In the genomic region with DNA sequence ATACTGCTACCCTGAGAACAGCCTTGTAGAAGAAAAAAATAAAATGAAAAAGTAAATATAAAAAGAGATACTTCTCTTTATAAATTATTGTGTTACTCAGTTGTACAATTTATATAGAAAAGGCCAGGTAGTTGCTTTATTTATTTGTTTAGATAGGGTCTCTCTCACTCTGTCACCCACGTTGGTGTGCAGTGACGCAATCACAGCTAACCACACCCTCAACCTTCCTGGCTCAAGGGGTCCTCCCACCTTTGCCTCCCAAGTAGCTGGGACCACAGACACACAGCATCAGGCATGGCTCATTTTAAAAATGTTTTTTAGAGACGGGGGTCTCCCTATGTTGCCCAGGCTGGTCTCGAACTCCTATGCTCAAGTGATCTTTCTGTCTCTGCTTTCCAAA, we compare ENCODE assay signal across 22 cellular contexts.
DNase-seq lines count a peak whose midpoint lies in the region; ATAC-seq, FAIRE-seq and TF ChIP-seq lines count a peak whose summit lies in the region.
"Had no signal": no experiment of that assay in that cellular context is flagged by ENCODE, and none has a peak within 500 bp of the region (broad histone marks: within the 10 kb centered on the region; RNA-seq: fewer than 3 reads in every experiment).

No MANE protein-coding gene starts in this region.

- H3K36me3 Mint-ChIP-seq in activated naive CD4-positive, alpha-beta T cell treated with anti-CD3 and anti-CD28 coated beads, Interleukin-2, amount 50 U/mL, for 24 hours: no peaks in the 10 kb centered on the region
- no peaks in the 10 kb centered on the region for H3K36me3 Mint-ChIP-seq in activated naive CD4-positive, alpha-beta T cell treated with anti-CD3 and anti-CD28 coated beads, Interleukin-2, amount 10 ng/mL, durations not matched to agents 7 days and 5 days
- H3K36me3 Mint-ChIP-seq in activated CD8-positive, alpha-beta T cell treated with anti-CD3 and anti-CD28 coated beads, Interleukin-2, amount 10 ng/mL, durations not matched to agents 7 days and 5 days (ENCODE audit: low read depth): no peaks in the 10 kb centered on the region
- H3K36me3 Mint-ChIP-seq: CD8-positive, alpha-beta T cell had no signal

- FAIRE-seq in H1 (lab: Jason Lieb, UNC): no peak
- FAIRE-seq: A549, G401.6, GM12891 had no signal

- no peak for ATAC-seq in activated CD8-positive, alpha-beta T cell treated with anti-CD3 and anti-CD28 coated beads, Interleukin-2, amount 10 ng/mL, durations not matched to agents 7 days and 5 days
- ATAC-seq: A549; CD8-positive, alpha-beta T cell had no signal

- no peak overlapping the region for H3K4ac ChIP-seq in H1 (replicated peaks; ENCODE audit: insufficient read length, low read depth, low read length)

- DNase-seq in activated naive CD4-positive, alpha-beta T cell treated with anti-CD3 and anti-CD28 coated beads, Interleukin-2, amount 10 ng/mL, durations not matched to agents 7 days and 5 days: no peak
- DNase-seq in H1 (ENCODE audit: low read depth in 1 of 2, low spot score in 2 of 2): no peak
- no peak for DNase-seq in NCI-H1694 treated with DMSO at 0.1 percent for 48 hours (lab: John Stamatoyannopoulos, UW)
- no peak for DNase-seq in activated CD8-positive, alpha-beta T cell treated with anti-CD3 and anti-CD28 coated beads, Interleukin-2, amount 10 ng/mL, durations not matched to agents 7 days and 5 days
- DNase-seq in NCI-H187 treated with DMSO at 0.1 percent for 48 hours (lab: John Stamatoyannopoulos, UW): no peak
- DNase-seq: AML-193; Caco-2; Calu3; CD4-positive, alpha-beta T cell; CD8-positive, alpha-beta T cell; DMS79 treated with DMSO at 0.1 percent for 48 hours; GF-D8 had no signal

- H3K9me3 Mint-ChIP-seq in activated naive CD4-positive, alpha-beta T cell treated with anti-CD3 and anti-CD28 coated beads, Interleukin-2, amount 50 U/mL, for 24 hours: no peaks in the 10 kb centered on the region
- no peaks in the 10 kb centered on the region for H3K9me3 Mint-ChIP-seq in activated naive CD4-positive, alpha-beta T cell treated with anti-CD3 and anti-CD28 coated beads, Interleukin-2, amount 10 ng/mL, durations not matched to agents 7 days and 5 days
- H3K9me3 Mint-ChIP-seq in activated CD8-positive, alpha-beta T cell treated with anti-CD3 and anti-CD28 coated beads, Interleukin-2, amount 10 ng/mL, durations not matched to agents 7 days and 5 days (ENCODE audit: insufficient read depth): no peaks in the 10 kb centered on the region
- H3K9me3 Mint-ChIP-seq: CD4-positive, alpha-beta T cell; CD8-positive, alpha-beta T cell had no signal

- no peaks in the 10 kb centered on the region for H3K27me3 Mint-ChIP-seq in activated naive CD4-positive, alpha-beta T cell treated with anti-CD3 and anti-CD28 coated beads, Interleukin-2, amount 50 U/mL, for 24 hours
- H3K27me3 Mint-ChIP-seq in activated naive CD4-positive, alpha-beta T cell treated with anti-CD3 and anti-CD28 coated beads, Interleukin-2, amount 10 ng/mL, durations not matched to agents 7 days and 5 days: no peaks in the 10 kb centered on the region
- no peaks in the 10 kb centered on the region for H3K27me3 Mint-ChIP-seq in activated CD8-positive, alpha-beta T cell treated with anti-CD3 and anti-CD28 coated beads, Interleukin-2, amount 10 ng/mL, durations not matched to agents 7 days and 5 days (ENCODE audit: low read depth)
- H3K27me3 Mint-ChIP-seq: B cell; CD4-positive, alpha-beta T cell had no signal

- TF ChIP-seq RAD21 in Ishikawa (IDR thresholded peaks at IDR 0.05; ENCODE audit: low read depth) (no peak), H1 (IDR thresholded peaks at IDR 0.05 in 1 of 2, conservative IDR thresholded peaks at IDR 0.05 in 1 of 2; ENCODE audit: low read depth in 2 of 2, low read length in 2 of 2) (no peak)

- no peak overlapping the region for H2BK20ac ChIP-seq in H1 (ENCODE audit: low read length)

- TF ChIP-seq POLR2A in H1 (IDR thresholded peaks at IDR 0.05; ENCODE audit: control extremely low read depth in 1 of 2, low read depth in 2 of 2, low read length in 2 of 2): no peak

- H3K23ac ChIP-seq in H1 (ENCODE audit: insufficient read length): no peak overlapping the region

- peak overlapping the region; percentile 14 for H3K27ac Mint-ChIP-seq in activated naive CD4-positive, alpha-beta T cell treated with anti-CD3 and anti-CD28 coated beads, Interleukin-2, amount 50 U/mL, for 24 hours
- H3K27ac Mint-ChIP-seq in activated naive CD4-positive, alpha-beta T cell treated with anti-CD3 and anti-CD28 coated beads, Interleukin-2, amount 10 ng/mL, durations not matched to agents 7 days and 5 days: no peak overlapping the region
- H3K27ac Mint-ChIP-seq in activated CD8-positive, alpha-beta T cell treated with anti-CD3 and anti-CD28 coated beads, Interleukin-2, amount 10 ng/mL, durations not matched to agents 7 days and 5 days: no peak overlapping the region
- H3K27ac Mint-ChIP-seq: B cell; CD4-positive, alpha-beta T cell; CD8-positive, alpha-beta T cell had no signal

- TF ChIP-seq CTCF in HEK293 (tag by site-specific recombination; IDR thresholded peaks at IDR 0.05) (no peak), H1 (IDR thresholded peaks at IDR 0.05; ENCODE audit: control extremely low read depth in 1 of 3, insufficient read depth in 1 of 3, low read depth in 1 of 3, low read length in 3 of 3) (no peak)

- H4K8ac ChIP-seq in H1 (ENCODE audit: extremely low read depth, insufficient read depth, low read length): no peak overlapping the region

- H2AK5ac ChIP-seq in H1 (ENCODE audit: low read depth, low read length): no peak overlapping the region

- no peak overlapping the region for H2AFZ ChIP-seq in H1 (ENCODE audit: low read length)

- H3K4me1 Mint-ChIP-seq in activated naive CD4-positive, alpha-beta T cell treated with anti-CD3 and anti-CD28 coated beads, Interleukin-2, amount 50 U/mL, for 24 hours: peaks cover 29% of the 10 kb centered on the region
- peaks cover 8% of the 10 kb centered on the region for H3K4me1 Mint-ChIP-seq in activated naive CD4-positive, alpha-beta T cell treated with anti-CD3 and anti-CD28 coated beads, Interleukin-2, amount 10 ng/mL, durations not matched to agents 7 days and 5 days
- peaks cover 12% of the 10 kb centered on the region for H3K4me1 Mint-ChIP-seq in activated CD8-positive, alpha-beta T cell treated with anti-CD3 and anti-CD28 coated beads, Interleukin-2, amount 10 ng/mL, durations not matched to agents 7 days and 5 days (ENCODE audit: low read depth)

- no peaks in the 10 kb centered on the region for H3K36me3 ChIP-seq in HEK293 (ENCODE audit: control insufficient read depth in 2 of 2, insufficient read depth in 1 of 2, low read length in 2 of 2)
- no peaks in the 10 kb centered on the region for H3K36me3 ChIP-seq in H1 (ENCODE audit: control insufficient read depth in 2 of 4, insufficient read depth in 4 of 4, low read length in 3 of 4)
- H3K36me3 ChIP-seq: BLaER1 treated with 17β-estradiol and CSF1 and Interleukin-3, amounts not matched to agents 10 nM and 100 nM had no signal

- H2BK120ac ChIP-seq in H1 (replicated peaks; ENCODE audit: low read depth, low read length): no peak overlapping the region

- H2BK15ac ChIP-seq in H1 (ENCODE audit: low read length): no peak overlapping the region

- H2BK12ac ChIP-seq in H1 (ENCODE audit: low read depth, low read length): no peak overlapping the region

- no peak overlapping the region for H3K27ac ChIP-seq in HEK293 (ENCODE audit: extremely low read depth, low read depth, low read length)
- no peak overlapping the region for H3K27ac ChIP-seq in H1 (ENCODE audit: low read depth, low read length)
- H3K27ac ChIP-seq: 22Rv1; A549; BLaER1 treated with 17β-estradiol and CSF1 and Interleukin-3, amounts not matched to agents 10 nM and 100 nM; C4-2B had no signal

- no peaks in the 10 kb centered on the region for H3K4me1 ChIP-seq in HEK293 (ENCODE audit: control insufficient read depth, insufficient read depth, low read length)
- no peaks in the 10 kb centered on the region; a peak in 1 of 7 replicates for H3K4me1 ChIP-seq in H1 (replicated peaks in 1 of 4; ENCODE audit: control insufficient read depth in 3 of 4, insufficient read depth in 4 of 4, low read length in 3 of 4)
- H3K4me1 ChIP-seq: A549, Caco-2 had no signal

- H3K4me3 ChIP-seq in HEK293 (ENCODE audit: low read depth, low read length) (no peak overlapping the region), H1 (ENCODE audit: extremely low read depth in 1 of 4, insufficient read depth in 2 of 4, low read depth in 3 of 4, low read length in 4 of 4) (no peak overlapping the region)
- H3K4me3 ChIP-seq: A549; BLaER1 treated with 17β-estradiol and CSF1 and Interleukin-3, amounts not matched to agents 10 nM and 100 nM had no signal

- no peak overlapping the region for H4K5ac ChIP-seq in H1 (ENCODE audit: insufficient read length, low read depth, low read length)

- no peak overlapping the region for H3K56ac ChIP-seq in H1 (replicated peaks; ENCODE audit: insufficient read length, low read depth, low read length)

- CTCF ChIA-PET in activated naive CD4-positive, alpha-beta T cell treated with anti-CD3 and anti-CD28 coated beads, Interleukin-2, amount 10 ng/mL, durations not matched to agents 7 days and 5 days (lab: Charles Lee): no interaction called here
- CTCF ChIA-PET in HEK293 (lab: Yijun Ruan, JAX): no interaction called here
- CTCF ChIA-PET in H1 (lab: Charles Lee; ENCODE audit: partially characterized antibody): no interaction called here
- CTCF ChIA-PET in activated CD8-positive, alpha-beta T cell treated with anti-CD3 and anti-CD28 coated beads, Interleukin-2, amount 10 ng/mL, durations not matched to agents 7 days and 5 days (lab: Charles Lee): no interaction called here

- no peak overlapping the region for H4K91ac ChIP-seq in H1 (replicated peaks; ENCODE audit: insufficient read length, low read length)

- H4K20me1 ChIP-seq in H1 (replicated peaks in 1 of 2; ENCODE audit: control insufficient read depth in 1 of 2, insufficient read depth in 2 of 2, low read length in 2 of 2): no peaks in the 10 kb centered on the region
- H4K20me1 ChIP-seq: BLaER1 treated with 17β-estradiol and CSF1 and Interleukin-3, amounts not matched to agents 10 nM and 100 nM had no signal

- no peak overlapping the region for H2BK5ac ChIP-seq in H1 (ENCODE audit: low read depth, low read length)

- H3K9me3 ChIP-seq in HEK293 (ENCODE audit: control insufficient read depth, insufficient read depth, low read depth, low read length) (no peaks in the 10 kb centered on the region), H1 (ENCODE audit: insufficient read depth in 2 of 2, low read depth in 1 of 2, low read length in 1 of 2) (no peaks in the 10 kb centered on the region)
- H3K9me3 ChIP-seq: A549; BLaER1 treated with 17β-estradiol and CSF1 and Interleukin-3, amounts not matched to agents 10 nM and 100 nM; Caco-2 had no signal

- no peak overlapping the region for H3K4me3 Mint-ChIP-seq in activated naive CD4-positive, alpha-beta T cell treated with anti-CD3 and anti-CD28 coated beads, Interleukin-2, amount 50 U/mL, for 24 hours
- no peak overlapping the region for H3K4me3 Mint-ChIP-seq in activated naive CD4-positive, alpha-beta T cell treated with anti-CD3 and anti-CD28 coated beads, Interleukin-2, amount 10 ng/mL, durations not matched to agents 7 days and 5 days
- H3K4me3 Mint-ChIP-seq in activated CD8-positive, alpha-beta T cell treated with anti-CD3 and anti-CD28 coated beads, Interleukin-2, amount 10 ng/mL, durations not matched to agents 7 days and 5 days: no peak overlapping the region
- H3K4me3 Mint-ChIP-seq: B cell; CD4-positive, alpha-beta T cell; CD8-positive, alpha-beta T cell had no signal

- TF ChIP-seq EP300 in Ishikawa (IDR thresholded peaks at IDR 0.05; ENCODE audit: borderline replicate concordance): no peak
- TF ChIP-seq EP300 in H1 (IDR thresholded peaks at IDR 0.05; ENCODE audit: borderline replicate concordance in 1 of 2, low read depth in 2 of 2, low read length in 2 of 2): no peak

- no peak overlapping the region for H3K9ac ChIP-seq in H1 (replicated peaks in 1 of 4; ENCODE audit: extremely low read depth in 1 of 4, low read depth in 3 of 4, low read length in 3 of 4)
- H3K9ac ChIP-seq: BLaER1 treated with 17β-estradiol and CSF1 and Interleukin-3, amounts not matched to agents 10 nM and 100 nM had no signal

- H3K18ac ChIP-seq in H1 (ENCODE audit: extremely low read depth, low read length): no peak overlapping the region

- no peaks in the 10 kb centered on the region for H3K27me3 ChIP-seq in H1 (replicated peaks in 1 of 4; ENCODE audit: control insufficient read depth in 3 of 4, extremely low read depth in 1 of 4, insufficient read depth in 3 of 4, low read length in 3 of 4)
- H3K27me3 ChIP-seq: BLaER1 treated with 17β-estradiol and CSF1 and Interleukin-3, amounts not matched to agents 10 nM and 100 nM had no signal

- no peak overlapping the region for H3K4me2 ChIP-seq in H1 (ENCODE audit: insufficient read depth in 1 of 2, low read depth in 2 of 2, low read length in 2 of 2)
- H3K4me2 ChIP-seq: A549 had no signal

- POLR2A ChIA-PET in HEK293 (lab: Yijun Ruan, JAX): no interaction called here
- POLR2A ChIA-PET in H1 (lab: Charles Lee; ENCODE audit: partially characterized antibody): no interaction called here
- POLR2A ChIA-PET in activated CD8-positive, alpha-beta T cell treated with anti-CD3 and anti-CD28 coated beads, Interleukin-2, amount 10 ng/mL, durations not matched to agents 7 days and 5 days (lab: Charles Lee): no interaction called here

- no peak overlapping the region for H3K14ac ChIP-seq in H1 (ENCODE audit: insufficient read length)

- H3K23me2 ChIP-seq in H1 (ENCODE audit: low read depth, low read length): no peaks in the 10 kb centered on the region

- 76% methylated on average over 4 of the region's 4 CpGs; no CpG with 5 or more reads in 1 of the 2 experiments for WGBS in H1 (ENCODE audit: extremely low coverage in 1 of 2, insufficient coverage in 1 of 2, insufficient read length in 1 of 2, insufficient replicate concordance in 2 of 2, low coverage in 1 of 2, low lambda C conversion rate in 2 of 2, missing lambda C conversion rate in 1 of 2), 2 experiments

- H3K79me2 ChIP-seq in H1 (ENCODE audit: control insufficient read depth in 1 of 2, insufficient read depth in 2 of 2, low read length in 2 of 2): no peaks in the 10 kb centered on the region

- no peaks in the 10 kb centered on the region for H3K79me1 ChIP-seq in H1 (ENCODE audit: low read depth, low read length)
